9 cellular contexts compared by ENCODE assay signal in the genomic region with DNA sequence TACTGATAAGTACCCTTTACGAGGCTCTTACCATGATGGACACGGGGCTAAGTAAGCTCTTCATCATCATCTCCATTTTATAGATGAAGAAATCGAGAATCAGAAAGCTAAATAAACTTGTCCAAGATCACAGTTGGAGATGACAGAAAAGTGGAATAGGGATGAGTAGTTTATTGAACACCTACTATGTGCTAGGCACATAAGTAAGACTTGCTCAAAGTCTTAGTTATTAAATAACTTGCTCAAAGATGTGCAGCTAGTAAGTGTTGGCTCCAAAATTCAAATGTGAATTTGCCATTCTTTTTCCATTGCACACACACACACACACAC. TPM values are rescaled to one million over a fixed set of nuclear protein-coding genes. Genes with fewer than 3 reads are reported as not detected.
DNase-seq lines count a peak whose midpoint lies in the region; ATAC-seq, FAIRE-seq and TF ChIP-seq lines count a peak whose summit lies in the region.
"Had no signal": no experiment of that assay in that cellular context is flagged by ENCODE, and none has a peak within 500 bp of the region (broad histone marks: within the 10 kb centered on the region; RNA-seq: fewer than 3 reads in every experiment).

No MANE protein-coding gene starts in this region.

- peak overlapping the region in 1 of 2 experiments; percentile 57; a peak in 1 of 5 replicates for H3K4me3 Mint-ChIP-seq in H9
- H3K4me3 Mint-ChIP-seq in MCF 10A (ENCODE audit: unreplicated experiment): no peak overlapping the region
- H3K4me3 Mint-ChIP-seq in naive thymus-derived CD4-positive, alpha-beta T cell: peak overlapping the region in 7 of 10 donors; percentile 76 to 87 (median 82)

- H4K20me1 ChIP-seq in BLaER1: peaks cover 24% of the 10 kb centered on the region
- H4K20me1 ChIP-seq in H9 (ENCODE audit: control insufficient read depth, insufficient read depth, insufficient read length): no peaks in the 10 kb centered on the region

- H3K23ac ChIP-seq in H9 (ENCODE audit: insufficient read length, low read depth, low read length): no peak overlapping the region

- H3K79me1 ChIP-seq in H9 (ENCODE audit: insufficient read depth, low read depth, low read length, poor library complexity, severe bottlenecking): no peaks in the 10 kb centered on the region

- H2BK20ac ChIP-seq in H9 (ENCODE audit: low read depth, low read length, poor library complexity, severe bottlenecking): no peak overlapping the region

- POLR2A ChIA-PET in MCF 10A (lab: Yijun Ruan, JAX): interaction anchor here (0.6 to 10.8 kb wide), 19 partner anchors 11 to 517 kb away, joined by 3 to 151 read pairs (median 4); a partner anchor contains a TSS
- POLR2A ChIA-PET in naive thymus-derived CD4-positive, alpha-beta T cell (lab: Charles Lee): interaction anchor here (0.9 to 4.2 kb wide), 8 partner anchors 11 to 184 kb away, joined by 3 to 26 read pairs (median 3); a partner anchor contains a TSS

- no peak overlapping the region for H4K5ac ChIP-seq in H9 (ENCODE audit: insufficient read length, low read depth, low read length)

- CTCF ChIA-PET in MCF 10A (lab: Yijun Ruan, JAX): interaction anchor here (0.6 to 23.4 kb wide), 7 partner anchors 9 to 669 kb away, joined by 3 to 991 read pairs (median 15); a partner anchor contains a TSS
- CTCF ChIA-PET in naive thymus-derived CD4-positive, alpha-beta T cell (lab: Charles Lee): interaction anchor here (0.6 to 18.0 kb wide), 5 partner anchors 9 to 249 kb away, joined by 3 to 403 read pairs (median 26); a partner anchor contains a TSS

- no peak overlapping the region for H3K14ac ChIP-seq in H9 (ENCODE audit: insufficient read depth, low read length)

- intact Hi-C loops in MCF 10A (cut with micrococcal nuclease): loop anchor here (5.0 kb wide), 1 partner anchor 78 kb away; a partner anchor contains a TSS
- intact Hi-C loops in naive thymus-derived CD4-positive, alpha-beta T cell (cut with micrococcal nuclease): loop anchor here (1.0 to 10.0 kb wide), 14 partner anchors 12 to 1500 kb away; a partner anchor contains a TSS

- no peak overlapping the region for H3K27ac Mint-ChIP-seq in H9
- H3K27ac Mint-ChIP-seq in MCF 10A (ENCODE audit: low read depth, unreplicated experiment): peak overlapping the region; percentile 13
- peak overlapping the region in 4 of 9 donors; percentile 21 to 84 (median 54) for H3K27ac Mint-ChIP-seq in naive thymus-derived CD4-positive, alpha-beta T cell

- no peak for DNase-seq in H9
- DNase-seq in MCF 10A (ENCODE audit: unreplicated experiment): no peak
- no peak for DNase-seq in naive thymus-derived CD4-positive, alpha-beta T cell
- DNase-seq in RCC 7860 (ENCODE audit: low spot score): no peak
- DNase-seq in SIG-M5 treated with dmso at 0.1 percent for 504 hours (lab: John Stamatoyannopoulos, UW; ENCODE audit: unreplicated experiment): no peak
- no peak for DNase-seq in LoVo (ENCODE audit: low spot score)

- H3T11ph ChIP-seq in H9 (ENCODE audit: low read length): no peak overlapping the region

- H3K4me1 Mint-ChIP-seq in H9 (peaks cover 3 to 9% of the 10 kb centered on the region in 2 experiments; a peak in 3 of 4 replicates), MCF 10A (ENCODE audit: insufficient read depth, unreplicated experiment) (peaks cover 9% of the 10 kb centered on the region)
- H3K4me1 Mint-ChIP-seq in naive thymus-derived CD4-positive, alpha-beta T cell: peaks cover 4 to 37% (median 18%) of the 10 kb centered on the region in 7 donors

- H3K79me2 ChIP-seq in H9 (ENCODE audit: insufficient read depth, low read length): 0 out of 2 replicates have a peak, but pooled peaks cover 2% of the 10 kb centered on the region

- no peak overlapping the region for H3K4ac ChIP-seq in H9 (ENCODE audit: low read depth, low read length)

- no peak overlapping the region for H3K56ac ChIP-seq in H9 (ENCODE audit: insufficient read length, low read depth, low read length)

- H3K9me3 ChIP-seq in BLaER1 (no peaks in the 10 kb centered on the region), H9 (ENCODE audit: control insufficient read depth, low read depth, low read length) (no peaks in the 10 kb centered on the region)
- no peaks in the 10 kb centered on the region for H3K9me3 ChIP-seq in naive thymus-derived CD4-positive, alpha-beta T cell (ENCODE audit: control insufficient read depth in 2 of 3, low read length in 3 of 3)

- H3K27me3 ChIP-seq in BLaER1: no peaks in the 10 kb centered on the region
- H3K27me3 ChIP-seq in H9 (ENCODE audit: insufficient read depth, low read length): peaks cover 9% of the 10 kb centered on the region; the same call in 1 of the 2 replicates
- H3K27me3 ChIP-seq in naive thymus-derived CD4-positive, alpha-beta T cell (ENCODE audit: control insufficient read depth in 2 of 2, insufficient read depth in 2 of 2, low read length in 2 of 2): no peaks in the 10 kb centered on the region

- no peak overlapping the region for H2BK5ac ChIP-seq in H9 (ENCODE audit: insufficient read length, low read length)

- H3K36me3 ChIP-seq in BLaER1: peaks cover 24% of the 10 kb centered on the region
- no peaks in the 10 kb centered on the region for H3K36me3 ChIP-seq in naive thymus-derived CD4-positive, alpha-beta T cell (ENCODE audit: control insufficient read depth in 2 of 3, insufficient read depth in 3 of 3, low read length in 3 of 3)

- WGBS in H9 (ENCODE audit: extremely low coverage, insufficient read length, low lambda C conversion rate): no CpG with 5 or more reads among the region's 3 CpGs

- TF ChIP-seq CTCF in H9 (conservative IDR thresholded peaks at IDR 0.05) (no peak), MCF 10A (IDR thresholded peaks at IDR 0.05; ENCODE audit: unreplicated experiment) (no peak)

- H3K18ac ChIP-seq in H9 (ENCODE audit: insufficient read length, low read depth, low read length): no peak overlapping the region

- H2BK120ac ChIP-seq in H9 (ENCODE audit: low read depth, low read length, poor library complexity, severe bottlenecking): no peak overlapping the region

- no peak overlapping the region for H4K91ac ChIP-seq in H9 (ENCODE audit: insufficient read length, low read depth, low read length)

- H3K4me2 ChIP-seq in BLaER1 (peak overlapping the region; percentile 94), H9 (ENCODE audit: insufficient read depth, insufficient read length, low read length) (peak overlapping the region; percentile 10)

- H3K27me3 Mint-ChIP-seq in H9 (ENCODE audit: low read depth) (peaks cover 46% of the 10 kb centered on the region), MCF 10A (ENCODE audit: insufficient read depth, unreplicated experiment) (no peaks in the 10 kb centered on the region)
- H3K27me3 Mint-ChIP-seq in naive thymus-derived CD4-positive, alpha-beta T cell: peaks cover 0 to 16% (median 11%) of the 10 kb centered on the region in 5 donors

- H3K27ac ChIP-seq in BLaER1 (no peak overlapping the region), H9 (ENCODE audit: insufficient read length, low read depth, low read length) (no peak overlapping the region)
- no peak overlapping the region for H3K27ac ChIP-seq in naive thymus-derived CD4-positive, alpha-beta T cell (ENCODE audit: low read depth, low read length)
- H3K27ac ChIP-seq: epithelial cell of prostate had no signal

- FAIRE-seq in RCC 7860 (lab: Jason Lieb, UNC): no peak

- no peak overlapping the region for H4K8ac ChIP-seq in H9 (replicated peaks; ENCODE audit: insufficient read length, low read depth, low read length)

- H3K36me3 Mint-ChIP-seq in H9 (ENCODE audit: insufficient read depth in 1 of 3, low read depth in 3 of 3) (peaks cover 0 to 4% (median 2%) of the 10 kb centered on the region in 3 experiments; a peak in 5 of 7 replicates), MCF 10A (ENCODE audit: insufficient read depth, unreplicated experiment) (no peaks in the 10 kb centered on the region)
- H3K36me3 Mint-ChIP-seq in naive thymus-derived CD4-positive, alpha-beta T cell: peaks cover 0 to 10% (median 3%) of the 10 kb centered on the region in 5 donors

- H3K9ac ChIP-seq in BLaER1: peak overlapping the region; percentile 65
- no peak overlapping the region for H3K9ac ChIP-seq in H9 (ENCODE audit: extremely low read depth, insufficient read length, low read length)

- peaks cover 0 to under 1% of the 10 kb centered on the region in 2 experiments; a peak in 1 of 5 replicates for H3K9me3 Mint-ChIP-seq in H9
- no peaks in the 10 kb centered on the region for H3K9me3 Mint-ChIP-seq in MCF 10A (ENCODE audit: unreplicated experiment)
- H3K9me3 Mint-ChIP-seq in naive thymus-derived CD4-positive, alpha-beta T cell: no peaks in the 10 kb centered on the region

- peaks cover 3% of the 10 kb centered on the region for H3K23me2 ChIP-seq in H9 (ENCODE audit: insufficient read length, low read depth, low read length, poor library complexity, severe bottlenecking)

- H3K4me1 ChIP-seq in BLaER1 (peaks cover 70% of the 10 kb centered on the region), H9 (ENCODE audit: insufficient read depth, low read length) (peaks cover 2% of the 10 kb centered on the region)
- H3K4me1 ChIP-seq in naive thymus-derived CD4-positive, alpha-beta T cell (ENCODE audit: control insufficient read depth in 2 of 2, insufficient read depth in 2 of 2, low read length in 2 of 2): peaks cover 13 to 26% of the 10 kb centered on the region in 2 donors

- H2BK12ac ChIP-seq in H9 (ENCODE audit: insufficient read length, low read depth, low read length): no peak overlapping the region

- no peak overlapping the region for H2AK5ac ChIP-seq in H9 (ENCODE audit: insufficient read length, low read length)

- BruUV-seq in MCF 10A (replicated peaks; lab: Mats Ljungman, UMichigan): no TSS peak

- H2AFZ ChIP-seq in H9 (ENCODE audit: low read length): no peak overlapping the region

- ATAC-seq in naive thymus-derived CD4-positive, alpha-beta T cell: no peak
- no peak for ATAC-seq in GM21737 (IDR thresholded peaks at IDR 0.05; ENCODE audit: unreplicated experiment)

- H3K4me3 ChIP-seq in BLaER1: peak overlapping the region; percentile 76
- H3K4me3 ChIP-seq in naive thymus-derived CD4-positive, alpha-beta T cell (ENCODE audit: low read length): peak overlapping the region; percentile 59

- no peak overlapping the region for H2BK15ac ChIP-seq in H9 (ENCODE audit: low read depth, low read length)

RNA-seq across cellular contexts. Expression of a gene that starts 0.6 kb away (rescaled TPM):
- total RNA-seq in H9 (2021) (6.8 and 6.9 TPM in 2 replicates), MCF 10A (2022) (11.9 and 13.7 TPM in 2 replicates)
- total RNA-seq in naive thymus-derived CD4-positive, alpha-beta T cell: 10 to 100 TPM in 1 of 5 experiments, 1 to 10 TPM in 2, under 1 TPM in 2; 0.49 to 17.5 (median 3.4) TPM
- polyA plus RNA-seq in naive thymus-derived CD4-positive, alpha-beta T cell: under 1 TPM; 0.10 to 0.27 TPM

RNA-seq across cellular contexts. Expression of a gene that starts 15.7 kb away (rescaled TPM):
- 0.57 and 0.63 TPM in 2 replicates for total RNA-seq in H9 (2021)
- 4.2 and 8.0 TPM in 2 replicates for total RNA-seq in MCF 10A (2022)
- 10 to 100 TPM in 3 of 5 experiments, 1 to 10 TPM in 2; 5.7 to 34.9 (median 12.1) TPM for total RNA-seq in naive thymus-derived CD4-positive, alpha-beta T cell
- polyA plus RNA-seq in naive thymus-derived CD4-positive, alpha-beta T cell: 10 to 100 TPM in 1 of 2 donors, 1 to 10 TPM in 1; 8.2 to 15.1 TPM
